In the genomic region with DNA sequence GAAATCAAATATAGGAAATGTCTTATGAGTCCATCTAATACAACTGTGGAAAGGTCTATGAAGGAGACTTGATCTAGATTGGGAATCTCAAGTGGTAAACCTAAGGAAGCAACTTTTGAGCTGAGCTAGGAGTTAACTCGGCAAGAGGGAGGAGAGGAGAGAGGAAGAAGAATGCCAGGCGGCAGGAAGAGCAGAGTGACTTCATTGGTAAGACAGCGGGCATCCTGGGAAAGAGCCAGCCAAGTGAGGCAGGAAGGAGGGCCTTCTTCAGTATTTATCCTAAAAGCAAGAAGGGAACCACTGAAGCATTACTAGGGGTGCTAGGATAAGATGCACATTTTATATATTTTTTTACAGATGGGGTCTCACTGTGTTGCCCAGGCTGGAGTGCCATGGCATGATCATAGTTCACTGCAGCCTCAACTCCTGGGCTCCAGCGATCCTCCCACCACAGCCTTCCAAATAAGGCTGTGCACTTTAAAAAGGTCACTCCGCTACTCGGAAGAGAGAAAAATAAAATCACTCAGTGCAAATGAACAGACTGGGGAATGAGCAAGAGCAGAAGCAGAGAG, we compare ENCODE assay signal across 11 cellular contexts. TPM values are rescaled to one million over a fixed set of nuclear protein-coding genes. Genes with fewer than 3 reads are reported as not detected.
DNase-seq lines count a peak whose midpoint lies in the region; ATAC-seq and TF ChIP-seq lines count a peak whose summit lies in the region.
"Had no signal": no experiment of that assay in that cellular context is flagged by ENCODE, and none has a peak within 500 bp of the region (broad histone marks: within the 10 kb centered on the region; RNA-seq: fewer than 3 reads in every experiment).

No MANE protein-coding gene starts in this region.

- peaks cover 40% of the 10 kb centered on the region for H3K4me1 Mint-ChIP-seq in activated naive CD4-positive, alpha-beta T cell treated with anti-CD3 and anti-CD28 coated beads for 36 hours (ENCODE audit: low read depth)
- H3K4me1 Mint-ChIP-seq in activated CD4-positive, alpha-beta memory T cell treated with anti-CD3 and anti-CD28 coated beads for 36 hours (ENCODE audit: low read depth): peaks cover 34% of the 10 kb centered on the region
- H3K4me1 Mint-ChIP-seq in immature natural killer cell: peaks cover 36 to 47% of the 10 kb centered on the region in 2 donors

- H3K27me3 ChIP-seq in thoracic aorta (replicated peaks; ENCODE audit: insufficient read depth): no peaks in the 10 kb centered on the region

- ATAC-seq in thoracic aorta (ENCODE audit: insufficient number of reproducible peaks, low FRiP score, low read depth): no peak
- ATAC-seq in HG03432 (IDR thresholded peaks at IDR 0.05; ENCODE audit: unreplicated experiment): no peak

- POLR2A ChIA-PET in activated CD4-positive, alpha-beta memory T cell treated with anti-CD3 and anti-CD28 coated beads for 36 hours (lab: Charles Lee): interaction anchor here (1.6 to 4.1 kb wide), 3 partner anchors 8 to 34 kb away, joined by 5 to 32 read pairs (median 20); partner anchors contain the start of genes BAZ1B and TBL2

- no peak for DNase-seq in activated naive CD4-positive, alpha-beta T cell treated with anti-CD3 and anti-CD28 coated beads for 36 hours
- no peak for DNase-seq in activated naive CD4-positive, alpha-beta T cell (lab: John Stamatoyannopoulos, UW)
- DNase-seq in activated CD4-positive, alpha-beta memory T cell treated with anti-CD3 and anti-CD28 coated beads for 36 hours: no peak
- DNase-seq in immature natural killer cell: no peak
- no peak for DNase-seq in thoracic aorta (ENCODE audit: low spot score)
- no peak for DNase-seq in germinal center (ENCODE audit: low spot score)
- no peak for DNase-seq in stimulated activated CD4-positive, alpha-beta T cell treated with anti-CD3 and anti-CD28 coated beads, Interleukin-1b, Interleukin-23, amount 100 ng/mL, for 48 hours
- DNase-seq: anterior cingulate cortex, GOT3, NCI-H748 treated with DMSO at 0.1 percent for 48 hours had no signal

- H3K36me3 ChIP-seq in thoracic aorta: peaks cover 18% of the 10 kb centered on the region

- CTCF ChIA-PET in activated naive CD4-positive, alpha-beta T cell treated with anti-CD3 and anti-CD28 coated beads for 36 hours (lab: Charles Lee): no interaction called here
- CTCF ChIA-PET in activated CD4-positive, alpha-beta memory T cell treated with anti-CD3 and anti-CD28 coated beads for 36 hours (lab: Charles Lee): interaction anchor here (1.3 kb wide), 1 partner anchor 103 kb away, joined by 3 read pairs; no protein-coding TSS in a partner anchor

- H3K27ac ChIP-seq in thoracic aorta: no peak overlapping the region

- no peaks in the 10 kb centered on the region for H3K9me3 Mint-ChIP-seq in activated naive CD4-positive, alpha-beta T cell treated with anti-CD3 and anti-CD28 coated beads for 36 hours
- H3K9me3 Mint-ChIP-seq in activated CD4-positive, alpha-beta memory T cell treated with anti-CD3 and anti-CD28 coated beads for 36 hours: no peaks in the 10 kb centered on the region
- no peaks in the 10 kb centered on the region for H3K9me3 Mint-ChIP-seq in immature natural killer cell

- no peaks in the 10 kb centered on the region for H3K9me3 ChIP-seq in thoracic aorta

- no peaks in the 10 kb centered on the region for H3K27me3 Mint-ChIP-seq in activated naive CD4-positive, alpha-beta T cell treated with anti-CD3 and anti-CD28 coated beads for 36 hours (ENCODE audit: low read depth)
- H3K27me3 Mint-ChIP-seq in activated CD4-positive, alpha-beta memory T cell treated with anti-CD3 and anti-CD28 coated beads for 36 hours: peaks cover under 1% of the 10 kb centered on the region
- peaks cover 3 to 18% (median 4%) of the 10 kb centered on the region in 3 donors for H3K27me3 Mint-ChIP-seq in immature natural killer cell (ENCODE audit: low read depth in 3 of 3)

- peak overlapping the region; percentile 25 for H3K27ac Mint-ChIP-seq in activated naive CD4-positive, alpha-beta T cell treated with anti-CD3 and anti-CD28 coated beads for 36 hours
- peak overlapping the region; percentile 7 for H3K27ac Mint-ChIP-seq in activated CD4-positive, alpha-beta memory T cell treated with anti-CD3 and anti-CD28 coated beads for 36 hours
- peak overlapping the region; percentile 87 to 95 (median 92) for H3K27ac Mint-ChIP-seq in immature natural killer cell

- peak overlapping the region; percentile 84 for H3K4me3 ChIP-seq in thoracic aorta

- H3K36me3 Mint-ChIP-seq in activated naive CD4-positive, alpha-beta T cell treated with anti-CD3 and anti-CD28 coated beads for 36 hours (ENCODE audit: low read depth): peaks cover 13% of the 10 kb centered on the region
- peaks cover 11% of the 10 kb centered on the region for H3K36me3 Mint-ChIP-seq in activated CD4-positive, alpha-beta memory T cell treated with anti-CD3 and anti-CD28 coated beads for 36 hours
- peaks cover 4 to 12% (median 10%) of the 10 kb centered on the region in 3 donors for H3K36me3 Mint-ChIP-seq in immature natural killer cell

- H3K4me1 ChIP-seq in thoracic aorta (ENCODE audit: control insufficient read depth in 1 of 2, low read depth in 2 of 2): peaks cover 19% of the 10 kb centered on the region in 2 donors

- TF ChIP-seq CTCF in thoracic aorta (IDR thresholded peaks at IDR 0.05): no peak

- H3K4me3 Mint-ChIP-seq in activated naive CD4-positive, alpha-beta T cell treated with anti-CD3 and anti-CD28 coated beads for 36 hours: peak overlapping the region; percentile 86
- H3K4me3 Mint-ChIP-seq in activated CD4-positive, alpha-beta memory T cell treated with anti-CD3 and anti-CD28 coated beads for 36 hours: peak overlapping the region; percentile 78
- peak overlapping the region; percentile 84 to 95 (median 90) for H3K4me3 Mint-ChIP-seq in immature natural killer cell

- intact Hi-C loops in activated naive CD4-positive, alpha-beta T cell treated with anti-CD3 and anti-CD28 coated beads for 36 hours (cut with micrococcal nuclease): no loop called here
- intact Hi-C loops in activated CD4-positive, alpha-beta memory T cell treated with anti-CD3 and anti-CD28 coated beads for 36 hours (cut with micrococcal nuclease): no loop called here

RNA-seq across cellular contexts. Expression of gene BCL7B, which starts 2.0 kb away (rescaled TPM):
- 10 to 100 TPM; 38.5 to 44.1 TPM for total RNA-seq in activated naive CD4-positive, alpha-beta T cell treated with anti-CD3 and anti-CD28 coated beads for 36 hours
- total RNA-seq in activated CD4-positive, alpha-beta memory T cell treated with anti-CD3 and anti-CD28 coated beads for 36 hours: 10 to 100 TPM; 48.0 to 50.3 TPM
- 100 to 1,000 TPM in 1 of 3 donors, 10 to 100 TPM in 2; 89.1 to 103 (median 95.5) TPM for polyA plus RNA-seq in immature natural killer cell
- 100 to 1,000 TPM in 1 of 2 donors, 10 to 100 TPM in 1; 99.8 to 129 TPM for total RNA-seq in thoracic aorta

RNA-seq across cellular contexts. Expression of gene TBL2, which starts 22.9 kb away (rescaled TPM):
- 10 to 100 TPM; 21.5 to 23.6 TPM for total RNA-seq in activated naive CD4-positive, alpha-beta T cell treated with anti-CD3 and anti-CD28 coated beads for 36 hours
- total RNA-seq in activated CD4-positive, alpha-beta memory T cell treated with anti-CD3 and anti-CD28 coated beads for 36 hours: 10 to 100 TPM; 23.0 to 25.3 TPM
- 10 to 100 TPM; 19.3 to 32.4 (median 21.7) TPM for polyA plus RNA-seq in immature natural killer cell
- total RNA-seq in thoracic aorta: 10 to 100 TPM; 17.1 to 31.7 TPM

RNA-seq across cellular contexts. Expression of gene BAZ1B, which starts 33.4 kb away (rescaled TPM):
- total RNA-seq in activated naive CD4-positive, alpha-beta T cell treated with anti-CD3 and anti-CD28 coated beads for 36 hours: 10 to 100 TPM; 67.6 to 69.9 TPM
- total RNA-seq in activated CD4-positive, alpha-beta memory T cell treated with anti-CD3 and anti-CD28 coated beads for 36 hours: 10 to 100 TPM; 82.3 to 83.8 TPM
- polyA plus RNA-seq in immature natural killer cell: 10 to 100 TPM in 1 of 3 donors, 1 to 10 TPM in 2; 3.6 to 23.4 (median 7.4) TPM
- 10 to 100 TPM; 43.9 to 65.3 TPM for total RNA-seq in thoracic aorta

Comparison
In these comparisons a context has a peak if more than half of its experiments do, and no peak if none do; other contexts are left out.
1. H3K27ac Mint-ChIP-seq: peak in every context shown above with its lines; median percentile 92 in immature natural killer cell; 25 in activated naive CD4-positive, alpha-beta T cell treated with anti-CD3 and anti-CD28 coated beads for 36 hours; 7 in activated CD4-positive, alpha-beta memory T cell treated with anti-CD3 and anti-CD28 coated beads for 36 hours.